ENCODE assay signal across 8 cellular contexts in genomic region chr1:62687421-62687902, GRCh38. TPM values are rescaled to one million over a fixed set of nuclear protein-coding genes. Genes with fewer than 3 reads are reported as not detected.
DNase-seq lines count a peak whose midpoint lies in the region; ATAC-seq, FAIRE-seq and TF ChIP-seq lines count a peak whose summit lies in the region.

No MANE protein-coding gene starts in this region.

- no peaks in the 10 kb centered on the region for H3K27me3 ChIP-seq in Peyer's patch
- H3K27me3 ChIP-seq in right atrium auricular region: no peaks in the 10 kb centered on the region
- no peaks in the 10 kb centered on the region for H3K27me3 ChIP-seq in psoas muscle (ENCODE audit: insufficient read depth in 3 of 3, low read length in 2 of 3)

- intact Hi-C loops in psoas muscle (cut with DNase I): no loop called here

- H3K9me3 ChIP-seq in Peyer's patch: no peaks in the 10 kb centered on the region
- H3K9me3 ChIP-seq in right atrium auricular region: no peaks in the 10 kb centered on the region
- H3K9me3 ChIP-seq in psoas muscle: no peaks in the 10 kb centered on the region

- 1 to 3% (median 1%) methylated on average over 16 to 33 of the region's 33 CpGs for WGBS in psoas muscle, 3 donors

- no peak for FAIRE-seq in HTR-8/SVneo (lab: Jason Lieb, UNC)

- no peak for TF ChIP-seq POLR2A in Peyer's patch (IDR thresholded peaks at IDR 0.05)

- ATAC-seq in GM19438 (IDR thresholded peaks at IDR 0.05; ENCODE audit: low read depth, unreplicated experiment): peak; percentile 25
- ATAC-seq in HG03442 (IDR thresholded peaks at IDR 0.05; ENCODE audit: unreplicated experiment): peak; percentile 27
- peak; percentile 19 to 49 (median 34) for ATAC-seq in psoas muscle

- DNase-seq in COLO668 (lab: John Stamatoyannopoulos, UW; ENCODE audit: unreplicated experiment) (peak; percentile 78), Peyer's patch (peak in 2 of 3 donors; percentile 21 to 53), amniotic epithelial cell (ENCODE audit: low read depth) (peak; percentile 39), right atrium auricular region (ENCODE audit: low spot score) (no peak), psoas muscle (peak in 1 of 2 donors; percentile 48), HTR-8/SVneo (ENCODE audit: insufficient read length, low spot score) (no peak)

- H3K27ac ChIP-seq in Peyer's patch (peak overlapping the region; percentile 82 to 95 (median 86)), right atrium auricular region (peak overlapping the region; percentile 85 to 88), psoas muscle (peak overlapping the region; percentile 70)

- H3K4me1 ChIP-seq in Peyer's patch (peaks cover 0 to 38% (median 0%) of the 10 kb centered on the region in 4 donors), right atrium auricular region (peaks cover 0 to 45% of the 10 kb centered on the region in 2 donors), psoas muscle (no peaks in the 10 kb centered on the region)

- H3K36me3 ChIP-seq in Peyer's patch (no peaks in the 10 kb centered on the region), right atrium auricular region (no peaks in the 10 kb centered on the region), psoas muscle (ENCODE audit: insufficient read depth in 1 of 2, low read depth in 1 of 2) (no peaks in the 10 kb centered on the region)

- TF ChIP-seq CTCF in Peyer's patch (IDR thresholded peaks at IDR 0.05) (no peak), right atrium auricular region (IDR thresholded peaks at IDR 0.05) (no peak), psoas muscle (IDR thresholded peaks at IDR 0.05) (no peak)

- peak overlapping the region; percentile 84 to 97 (median 94) for H3K4me3 ChIP-seq in Peyer's patch
- peak overlapping the region; percentile 86 to 95 for H3K4me3 ChIP-seq in right atrium auricular region
- H3K4me3 ChIP-seq in psoas muscle: peak overlapping the region; percentile 87

RNA-seq across cellular contexts. Expression of gene DOCK7, which starts 0.7 kb away (rescaled TPM):
- total RNA-seq in Peyer's patch (10 to 100 TPM; 33.4 to 52.0 (median 46.8) TPM), right atrium auricular region (10 to 100 TPM in 1 of 2 donors, 1 to 10 TPM in 1; 9.8 to 11.9 TPM), psoas muscle (10 to 100 TPM in 1 of 4 donors, 1 to 10 TPM in 3; 7.0 to 12.9 (median 8.6) TPM)
- polyA plus RNA-seq in psoas muscle: 1 to 10 TPM; 3.1 to 5.1 (median 4.9) TPM

Comparison
In these comparisons a context has a peak if more than half of its experiments do, and no peak if none do; other contexts are left out.
1. DNase-seq: peak in COLO668 (single experiment), Peyer's patch (2 of 3) and amniotic epithelial cell (single experiment); none in right atrium auricular region (single experiment) and HTR-8/SVneo (single experiment).
2. Peak in every context shown above with its lines, with median percentiles within 50 percentile points of each other: ATAC-seq, H3K27ac ChIP-seq and H3K4me3 ChIP-seq.